Comparison of ENCODE assay signal across 1 cellular context in the genomic region with DNA sequence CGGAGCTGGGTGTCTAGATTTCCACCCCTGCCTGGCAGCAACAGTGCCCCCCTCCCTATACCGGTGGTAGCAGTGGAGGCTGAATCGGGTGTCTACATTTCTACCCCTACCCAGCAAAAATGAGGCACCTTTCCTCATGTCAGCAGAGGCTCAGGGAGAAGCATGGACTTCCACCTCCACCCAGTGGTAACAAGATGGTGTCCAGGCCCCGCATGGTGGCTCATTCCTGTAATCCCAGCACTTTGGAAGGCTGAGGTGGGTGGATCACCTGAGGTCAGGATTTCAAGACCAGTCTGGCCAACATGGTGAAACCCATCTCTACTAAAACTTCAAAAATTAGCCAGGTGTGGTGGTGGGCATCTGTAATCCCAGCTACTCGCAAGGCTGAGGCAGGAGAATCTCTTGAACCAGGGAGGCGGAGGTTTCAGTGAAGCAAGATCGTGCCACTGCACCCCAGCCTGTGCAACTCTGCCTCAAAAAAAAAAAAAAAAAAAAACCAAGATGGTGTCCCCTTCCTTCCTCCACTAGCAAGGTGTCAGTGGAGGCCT.
TF ChIP-seq lines count a peak whose summit lies in the region.

No MANE protein-coding gene starts in this region.

TF ChIP-seq in K562, 482 proteins besides CTCF, POLR2A, EP300 and RAD21 (continued from another document):
- TF ChIP-seq, protein P1, sequence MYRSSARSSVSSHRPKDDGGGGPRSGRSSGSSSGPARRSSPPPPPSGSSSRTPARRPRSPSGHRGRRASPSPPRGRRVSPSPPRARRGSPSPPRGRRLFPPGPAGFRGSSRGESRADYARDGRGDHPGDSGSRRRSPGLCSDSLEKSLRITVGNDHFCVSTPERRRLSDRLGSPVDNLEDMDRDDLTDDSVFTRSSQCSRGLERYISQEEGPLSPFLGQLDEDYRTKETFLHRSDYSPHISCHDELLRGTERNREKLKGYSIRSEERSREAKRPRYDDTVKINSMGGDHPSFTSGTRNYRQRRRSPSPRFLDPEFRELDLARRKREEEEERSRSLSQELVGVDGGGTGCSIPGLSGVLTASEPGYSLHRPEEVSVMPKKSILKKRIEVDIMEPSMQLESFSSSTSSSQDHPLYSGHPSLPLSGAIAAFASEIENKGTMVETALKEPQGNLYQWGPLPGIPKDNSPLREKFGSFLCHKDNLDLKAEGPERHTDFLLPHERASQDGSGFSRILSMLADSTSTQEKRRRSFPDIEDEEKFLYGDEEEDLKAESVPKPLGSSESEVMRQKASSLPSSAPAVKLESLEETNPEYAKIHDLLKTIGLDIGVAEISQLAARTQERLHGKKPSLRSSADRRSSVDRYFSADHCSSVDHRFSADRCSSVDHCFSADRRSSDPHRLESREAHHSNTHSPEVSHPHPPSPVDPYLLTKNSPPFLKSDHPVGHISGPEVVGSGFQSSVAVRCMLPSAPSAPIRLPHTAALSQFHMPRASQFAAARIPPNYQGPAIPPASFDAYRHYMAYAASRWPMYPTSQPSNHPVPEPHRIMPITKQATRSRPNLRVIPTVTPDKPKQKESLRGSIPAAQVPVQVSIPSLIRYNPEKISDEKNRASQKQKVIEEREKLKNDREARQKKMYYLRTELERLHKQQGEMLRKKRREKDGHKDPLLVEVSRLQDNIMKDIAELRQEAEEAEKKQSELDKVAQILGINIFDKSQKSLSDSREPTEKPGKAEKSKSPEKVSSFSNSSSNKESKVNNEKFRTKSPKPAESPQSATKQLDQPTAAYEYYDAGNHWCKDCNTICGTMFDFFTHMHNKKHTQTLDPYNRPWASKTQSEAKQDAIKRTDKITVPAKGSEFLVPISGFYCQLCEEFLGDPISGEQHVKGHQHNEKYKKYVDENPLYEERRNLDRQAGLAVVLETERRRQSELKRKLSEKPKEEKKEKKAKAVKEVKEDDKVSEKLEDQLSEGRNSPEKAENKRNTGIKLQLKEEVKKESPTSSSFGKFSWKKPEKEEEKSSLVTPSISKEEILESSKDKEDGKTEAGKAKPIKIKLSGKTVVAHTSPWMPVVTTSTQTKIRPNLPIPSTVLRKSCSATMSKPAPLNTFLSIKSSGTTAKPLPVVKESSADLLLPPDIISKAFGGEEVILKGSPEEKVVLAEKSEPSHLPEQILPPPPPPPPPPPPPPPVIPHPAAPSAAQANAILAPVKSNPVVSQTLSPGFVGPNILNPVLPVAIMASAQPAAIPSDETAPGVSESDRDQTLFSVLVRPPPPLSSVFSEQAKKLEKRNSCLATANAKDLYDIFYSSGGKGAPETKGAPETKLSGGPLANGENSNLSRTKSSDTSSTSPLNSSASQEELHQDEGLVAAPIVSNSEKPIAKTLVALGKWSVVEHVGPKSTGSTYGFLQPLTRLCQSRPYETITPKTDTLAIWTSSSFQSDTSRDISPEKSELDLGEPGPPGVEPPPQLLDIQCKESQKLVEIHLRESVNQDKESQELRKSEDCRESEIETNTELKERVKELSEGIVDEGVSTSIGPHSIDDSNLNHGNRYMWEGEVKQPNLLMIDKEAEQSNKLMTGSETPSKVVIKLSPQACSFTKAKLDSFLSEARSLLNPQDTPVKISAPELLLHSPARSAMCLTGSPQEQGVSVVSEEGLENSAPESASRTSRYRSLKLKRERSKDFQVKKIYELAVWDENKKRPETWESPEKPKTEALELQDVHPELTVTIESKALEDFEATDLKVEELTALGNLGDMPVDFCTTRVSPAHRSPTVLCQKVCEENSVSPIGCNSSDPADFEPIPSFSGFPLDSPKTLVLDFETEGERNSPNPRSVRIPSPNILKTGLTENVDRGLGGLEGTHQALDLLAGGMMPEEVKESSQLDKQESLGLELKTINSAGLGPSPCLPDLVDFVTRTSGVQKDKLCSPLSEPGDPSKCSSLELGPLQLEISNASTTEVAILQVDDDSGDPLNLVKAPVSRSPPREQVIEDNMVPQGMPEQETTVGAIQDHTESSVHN (IDR thresholded peaks at IDR 0.05; ENCODE audit: borderline replicate concordance in 1 of 2, low read depth in 1 of 2), result no peak
- TF ChIP-seq PTBP1 (IDR thresholded peaks at IDR 0.05; ENCODE audit: low read depth, low read length) (no peak), DACH1 (IDR thresholded peaks at IDR 0.05; ENCODE audit: partially characterized antibody) (no peak), ZNF561 (CRISPR knock-in tag; conservative IDR thresholded peaks at IDR 0.05) (no peak), WHSC1 (IDR thresholded peaks at IDR 0.05; ENCODE audit: low read length) (no peak)
TF ChIP-seq in K562: peak in this region for 0.
